In the genomic region with DNA sequence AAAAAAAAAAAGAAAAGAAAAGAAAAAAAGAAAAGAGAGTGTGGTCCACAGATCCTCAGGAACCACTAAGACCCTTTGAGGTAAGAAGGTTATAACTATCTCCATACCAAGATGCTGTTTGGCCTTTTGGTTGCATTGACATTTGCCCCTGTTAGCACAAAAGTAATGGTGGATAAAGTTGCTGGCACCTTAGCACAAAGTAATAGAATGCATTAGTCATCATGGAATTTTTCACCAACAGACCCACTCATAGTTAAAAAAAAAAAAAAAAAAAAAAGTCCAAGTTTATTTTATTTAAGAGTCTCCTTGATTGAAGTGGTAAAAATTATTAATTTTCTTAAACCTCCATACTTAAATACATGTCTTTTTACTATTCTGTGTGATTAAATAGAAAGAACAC, we compare ENCODE assay signal across 1 cellular context.
TF ChIP-seq lines count a peak whose summit lies in the region.

No MANE protein-coding gene starts in this region.

TF ChIP-seq in GM23338, 12 proteins besides CTCF, POLR2A, EP300 and RAD21 (continued from another document):
- TF ChIP-seq, protein P1, sequence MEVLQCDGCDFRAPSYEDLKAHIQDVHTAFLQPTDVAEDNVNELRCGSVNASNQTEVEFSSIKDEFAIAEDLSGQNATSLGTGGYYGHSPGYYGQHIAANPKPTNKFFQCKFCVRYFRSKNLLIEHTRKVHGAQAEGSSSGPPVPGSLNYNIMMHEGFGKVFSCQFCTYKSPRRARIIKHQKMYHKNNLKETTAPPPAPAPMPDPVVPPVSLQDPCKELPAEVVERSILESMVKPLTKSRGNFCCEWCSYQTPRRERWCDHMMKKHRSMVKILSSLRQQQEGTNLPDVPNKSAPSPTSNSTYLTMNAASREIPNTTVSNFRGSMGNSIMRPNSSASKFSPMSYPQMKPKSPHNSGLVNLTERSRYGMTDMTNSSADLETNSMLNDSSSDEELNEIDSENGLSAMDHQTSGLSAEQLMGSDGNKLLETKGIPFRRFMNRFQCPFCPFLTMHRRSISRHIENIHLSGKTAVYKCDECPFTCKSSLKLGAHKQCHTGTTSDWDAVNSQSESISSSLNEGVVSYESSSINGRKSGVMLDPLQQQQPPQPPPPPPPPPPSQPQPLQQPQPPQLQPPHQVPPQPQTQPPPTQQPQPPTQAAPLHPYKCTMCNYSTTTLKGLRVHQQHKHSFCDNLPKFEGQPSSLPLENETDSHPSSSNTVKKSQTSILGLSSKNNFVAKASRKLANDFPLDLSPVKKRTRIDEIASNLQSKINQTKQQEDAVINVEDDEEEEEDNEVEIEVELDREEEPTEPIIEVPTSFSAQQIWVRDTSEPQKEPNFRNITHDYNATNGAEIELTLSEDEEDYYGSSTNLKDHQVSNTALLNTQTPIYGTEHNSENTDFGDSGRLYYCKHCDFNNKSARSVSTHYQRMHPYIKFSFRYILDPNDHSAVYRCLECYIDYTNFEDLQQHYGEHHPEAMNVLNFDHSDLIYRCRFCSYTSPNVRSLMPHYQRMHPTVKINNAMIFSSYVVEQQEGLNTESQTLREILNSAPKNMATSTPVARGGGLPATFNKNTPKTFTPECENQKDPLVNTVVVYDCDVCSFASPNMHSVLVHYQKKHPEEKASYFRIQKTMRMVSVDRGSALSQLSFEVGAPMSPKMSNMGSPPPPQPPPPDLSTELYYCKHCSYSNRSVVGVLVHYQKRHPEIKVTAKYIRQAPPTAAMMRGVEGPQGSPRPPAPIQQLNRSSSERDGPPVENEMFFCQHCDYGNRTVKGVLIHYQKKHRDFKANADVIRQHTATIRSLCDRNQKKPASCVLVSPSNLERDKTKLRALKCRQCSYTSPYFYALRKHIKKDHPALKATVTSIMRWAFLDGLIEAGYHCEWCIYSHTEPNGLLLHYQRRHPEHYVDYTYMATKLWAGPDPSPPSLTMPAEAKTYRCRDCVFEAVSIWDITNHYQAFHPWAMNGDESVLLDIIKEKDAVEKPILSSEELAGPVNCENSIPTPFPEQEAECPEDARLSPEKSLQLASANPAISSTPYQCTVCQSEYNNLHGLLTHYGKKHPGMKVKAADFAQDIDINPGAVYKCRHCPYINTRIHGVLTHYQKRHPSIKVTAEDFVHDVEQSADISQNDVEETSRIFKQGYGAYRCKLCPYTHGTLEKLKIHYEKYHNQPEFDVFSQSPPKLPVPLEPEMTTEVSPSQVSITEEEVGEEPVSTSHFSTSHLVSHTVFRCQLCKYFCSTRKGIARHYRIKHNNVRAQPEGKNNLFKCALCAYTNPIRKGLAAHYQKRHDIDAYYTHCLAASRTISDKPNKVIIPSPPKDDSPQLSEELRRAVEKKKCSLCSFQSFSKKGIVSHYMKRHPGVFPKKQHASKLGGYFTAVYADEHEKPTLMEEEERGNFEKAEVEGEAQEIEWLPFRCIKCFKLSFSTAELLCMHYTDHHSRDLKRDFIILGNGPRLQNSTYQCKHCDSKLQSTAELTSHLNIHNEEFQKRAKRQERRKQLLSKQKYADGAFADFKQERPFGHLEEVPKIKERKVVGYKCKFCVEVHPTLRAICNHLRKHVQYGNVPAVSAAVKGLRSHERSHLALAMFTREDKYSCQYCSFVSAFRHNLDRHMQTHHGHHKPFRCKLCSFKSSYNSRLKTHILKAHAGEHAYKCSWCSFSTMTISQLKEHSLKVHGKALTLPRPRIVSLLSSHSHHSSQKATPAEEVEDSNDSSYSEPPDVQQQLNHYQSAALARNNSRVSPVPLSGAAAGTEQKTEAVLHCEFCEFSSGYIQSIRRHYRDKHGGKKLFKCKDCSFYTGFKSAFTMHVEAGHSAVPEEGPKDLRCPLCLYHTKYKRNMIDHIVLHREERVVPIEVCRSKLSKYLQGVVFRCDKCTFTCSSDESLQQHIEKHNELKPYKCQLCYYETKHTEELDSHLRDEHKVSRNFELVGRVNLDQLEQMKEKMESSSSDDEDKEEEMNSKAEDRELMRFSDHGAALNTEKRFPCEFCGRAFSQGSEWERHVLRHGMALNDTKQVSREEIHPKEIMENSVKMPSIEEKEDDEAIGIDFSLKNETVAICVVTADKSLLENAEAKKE (CRISPR knock-in tag; IDR thresholded peaks at IDR 0.05): no peak
- no peak for TF ChIP-seq ZNF114 (CRISPR knock-in tag; IDR thresholded peaks at IDR 0.05)
- TF ChIP-seq POLR2AphosphoS5 (IDR thresholded peaks at IDR 0.05; ENCODE audit: low read depth): no peak
TF ChIP-seq in GM23338: peak in this region for 0.
